8 cellular contexts compared by ENCODE assay signal in genomic region chr7:3092468-3092867, GRCh38. TPM values are rescaled to one million over a fixed set of nuclear protein-coding genes. Genes with fewer than 3 reads are reported as not detected.
DNase-seq lines count a peak whose midpoint lies in the region; ATAC-seq and TF ChIP-seq lines count a peak whose summit lies in the region.

No MANE protein-coding gene starts in this region.

- H2BK120ac ChIP-seq in mesendoderm (ENCODE audit: low read depth, low read length), result no peak overlapping the region

- no peaks in the 10 kb centered on the region for H3K27me3 ChIP-seq in mesendoderm (ENCODE audit: insufficient read depth, low read length, poor library complexity)

- ATAC-seq in GM18870 (IDR thresholded peaks at IDR 0.05; ENCODE audit: unreplicated experiment), result peak; percentile 73
- ATAC-seq in HG03066 (IDR thresholded peaks at IDR 0.05; ENCODE audit: low read depth, unreplicated experiment), result peak; percentile 67

- H3K79me1 ChIP-seq in mesendoderm (ENCODE audit: low read length), result no peaks in the 10 kb centered on the region

- H3K27ac ChIP-seq in mesendoderm (ENCODE audit: low read depth, low read length), result no peak overlapping the region

- H2BK15ac ChIP-seq in mesendoderm (replicated peaks; ENCODE audit: low read depth), result no peak overlapping the region

- WGBS in mesendoderm (ENCODE audit: extremely low coverage, insufficient coverage, low lambda C conversion rate), result no CpG with 5 or more reads among the region's 6 CpGs

- no peak overlapping the region for H4K5ac ChIP-seq in mesendoderm (ENCODE audit: low read length)

- H3K4ac ChIP-seq in mesendoderm (ENCODE audit: low read depth, low read length), result no peak overlapping the region

- H3K4me1 ChIP-seq in mesendoderm (ENCODE audit: control insufficient read depth, low read depth, low read length), result no peaks in the 10 kb centered on the region

- H3K4me3 ChIP-seq in foreskin fibroblast (ENCODE audit: low read depth in 1 of 2, low read length in 2 of 2) (no peak overlapping the region), mesendoderm (ENCODE audit: low read length) (no peak overlapping the region)

- no peaks in the 10 kb centered on the region for H3K36me3 ChIP-seq in mesendoderm (ENCODE audit: control insufficient read depth, insufficient read depth, low read length)

- H2AK5ac ChIP-seq in mesendoderm (ENCODE audit: low read length), result no peak overlapping the region

- no peak overlapping the region for H3K9ac ChIP-seq in mesendoderm (ENCODE audit: low read length)

- DNase-seq in activated CD4-positive, alpha-beta T cell treated with anti-CD3 and anti-CD28 coated beads for 4 hours, result peak; percentile 64 to 68
- DNase-seq in germinal center (ENCODE audit: low spot score) (peak; percentile 51), foreskin fibroblast (no peak), LoVo (ENCODE audit: low spot score) (no peak), mesendoderm (no peak)
- peak; percentile 38 to 47 for DNase-seq in stimulated activated CD8-positive, alpha-beta memory T cell treated with anti-CD3 and anti-CD28 coated beads, Interleukin-4, amount 100 ng/mL, for 1 hour (ENCODE audit: low read depth in 2 of 2, low spot score in 1 of 2)

- H3K79me2 ChIP-seq in mesendoderm (ENCODE audit: control insufficient read depth, insufficient read depth, low read length), result no peaks in the 10 kb centered on the region

- H3K56ac ChIP-seq in mesendoderm (ENCODE audit: low read length), result no peak overlapping the region

- no peak overlapping the region for H4K8ac ChIP-seq in mesendoderm (ENCODE audit: low read depth, low read length)

- H3K4me2 ChIP-seq in mesendoderm (ENCODE audit: low read length), result no peak overlapping the region

- H2BK5ac ChIP-seq in mesendoderm (ENCODE audit: low read length), result no peak overlapping the region

- no peak overlapping the region for H3K23ac ChIP-seq in mesendoderm (ENCODE audit: low read length)

- no peak for TF ChIP-seq CTCF in foreskin fibroblast (IDR thresholded peaks at IDR 0.05; ENCODE audit: low read depth, low read length)

- H3K18ac ChIP-seq in mesendoderm (ENCODE audit: low read length), result no peak overlapping the region

RNA-seq across cellular contexts. Expression of gene CARD11, which starts 48.8 kb away (rescaled TPM):
- 22.1 TPM for polyA plus RNA-seq in mesendoderm (2013, experiment 1 of 2)
- 23.6 TPM for polyA plus RNA-seq in mesendoderm (2013, experiment 2 of 2)

Comparison
In these comparisons a context has a peak if more than half of its experiments do, and no peak if none do; other contexts are left out.
1. DNase-seq: peak in activated CD4-positive, alpha-beta T cell treated with anti-CD3 and anti-CD28 coated beads for 4 hours (2 of 2), germinal center (single experiment) and stimulated activated CD8-positive, alpha-beta memory T cell treated with anti-CD3 and anti-CD28 coated beads, Interleukin-4, amount 100 ng/mL, for 1 hour (2 of 2); none in foreskin fibroblast (0 of 2), LoVo (single experiment) and mesendoderm (single experiment).